8 cellular contexts compared by ENCODE assay signal in the genomic region with DNA sequence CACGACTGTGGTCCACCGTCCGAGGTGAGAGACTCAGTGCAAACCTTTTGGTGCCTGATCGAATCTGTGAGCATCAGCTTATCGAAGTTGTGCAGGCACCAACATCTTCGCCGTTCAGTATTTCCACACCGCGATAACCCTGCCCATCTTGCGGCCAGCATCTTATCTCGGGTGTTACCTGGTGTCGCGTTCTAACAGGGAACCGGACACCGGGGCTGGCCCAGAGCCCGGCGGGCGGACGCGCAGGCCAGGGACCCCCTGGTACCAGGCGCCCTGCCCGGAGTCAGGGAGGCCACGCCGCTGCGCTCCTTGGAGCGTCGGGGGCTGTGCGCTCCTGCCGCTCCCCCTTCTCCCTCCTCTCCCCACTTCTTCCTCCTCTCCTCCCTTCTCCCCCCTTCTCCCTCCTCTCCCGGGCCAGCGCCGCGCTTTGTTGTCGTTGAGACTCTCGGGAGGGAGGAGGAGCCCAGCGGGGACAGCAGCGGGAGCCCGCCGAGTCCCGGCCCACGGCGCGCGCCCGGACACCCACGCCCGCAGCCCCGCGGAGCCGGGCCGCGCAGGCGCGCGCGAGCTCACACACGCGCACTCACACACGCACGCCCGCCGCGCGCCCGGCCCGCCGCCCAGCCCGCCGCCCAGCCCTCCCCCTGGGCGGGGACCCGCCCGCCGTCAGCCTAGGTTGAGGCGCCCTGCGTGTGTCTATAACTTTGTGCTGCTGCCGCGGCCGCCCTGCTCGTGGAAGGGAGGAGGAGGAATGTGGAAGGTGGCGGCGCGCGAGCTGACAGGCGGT.
DNase-seq lines count a peak whose midpoint lies in the region; ATAC-seq lines count a peak whose summit lies in the region.

No MANE protein-coding gene starts in this region.

- ATAC-seq in HG03521 (IDR thresholded peaks at IDR 0.05; ENCODE audit: unreplicated experiment), result peak; percentile 36
- peak; percentile 57 for ATAC-seq in memory B cell (ENCODE audit: low read depth)

- H3K4me1 Mint-ChIP-seq in memory B cell, result peaks cover 20% of the 10 kb centered on the region

- H3K36me3 Mint-ChIP-seq in memory B cell, result peaks cover 7% of the 10 kb centered on the region

- DNase-seq in AML-193 (lab: John Stamatoyannopoulos, UW), result peak; percentile 97 to 98
- DNase-seq in GM19238 (ENCODE audit: insufficient read length, low spot score), result peak; percentile 65
- DNase-seq in NK-92 (lab: John Stamatoyannopoulos, UW; ENCODE audit: unreplicated experiment), result peak; percentile 21
- DNase-seq in activated CD8-positive, alpha-beta memory T cell treated with anti-CD3 and anti-CD28 coated beads for 24 hours, result peak; percentile 88
- DNase-seq in effector CD8-positive, alpha-beta T cell (lab: John Stamatoyannopoulos, UW), result peak; percentile 82
- peak; percentile 78 to 82 for DNase-seq in memory B cell (ENCODE audit: low spot score in 2 of 2)
- DNase-seq in stimulated activated CD8-positive, alpha-beta memory T cell treated with anti-CD3 and anti-CD28 coated beads, Interleukin-12 subunit alpha, Interleukin-12 subunit beta, amount 100 ng/mL, for 1 hour (ENCODE audit: low read depth), result peak; percentile 81

- H3K27me3 Mint-ChIP-seq in memory B cell, result no peaks in the 10 kb centered on the region

- peak overlapping the region; percentile 99 for H3K4me3 Mint-ChIP-seq in memory B cell

- H3K27ac Mint-ChIP-seq in memory B cell, result peak overlapping the region; percentile 99

- peaks cover 2% of the 10 kb centered on the region for H3K9me3 Mint-ChIP-seq in memory B cell

Comparison
In these comparisons a context has a peak if more than half of its experiments do, and no peak if none do; other contexts are left out.
1. Peak in every context shown above with its lines: DNase-seq and ATAC-seq.
2. DNase-seq: peak in every context shown above with its lines; median percentile 98 in AML-193; 88 in activated CD8-positive, alpha-beta memory T cell treated with anti-CD3 and anti-CD28 coated beads for 24 hours; 82 in effector CD8-positive, alpha-beta T cell; 81 in stimulated activated CD8-positive, alpha-beta memory T cell treated with anti-CD3 and anti-CD28 coated beads, Interleukin-12 subunit alpha, Interleukin-12 subunit beta, amount 100 ng/mL, for 1 hour; 80 in memory B cell; 65 in GM19238; 21 in NK-92.